ENCODE assay signal across 8 cellular contexts in genomic region chr2:10097352-10098148, GRCh38. TPM values are rescaled to one million over a fixed set of nuclear protein-coding genes. Genes with fewer than 3 reads are reported as not detected.
DNase-seq lines count a peak whose midpoint lies in the region; ATAC-seq, FAIRE-seq and TF ChIP-seq lines count a peak whose summit lies in the region.

No MANE protein-coding gene starts in this region.

- intact Hi-C loops in GM12878 (cut with micrococcal nuclease; ENCODE audit: unreplicated experiment) (loop anchor here (1.0 kb wide), 1 partner anchor 25 kb away; no protein-coding TSS in a partner anchor), spleen (cut with DNase I; ENCODE audit: low total_unique reads) (no loop called here)

- H4K20me1 ChIP-seq in GM12878 (ENCODE audit: control insufficient read depth, insufficient read depth) = no peaks in the 10 kb centered on the region

- H3K36me3 ChIP-seq in GM12878 (ENCODE audit: control insufficient read depth in 2 of 2, insufficient read depth in 2 of 2, low read length in 1 of 2) = no peaks in the 10 kb centered on the region
- H3K36me3 ChIP-seq in spleen = no peaks in the 10 kb centered on the region

- no TSS peak for BruUV-seq in GM12878 (replicated peaks; lab: Mats Ljungman, UMichigan)

- RAD21 ChIA-PET in GM12878 (lab: Charles Lee; ENCODE audit: unreplicated experiment) = interaction anchor here (0.8 to 4.1 kb wide), 13 partner anchors 12 to 338 kb away, joined by 4 to 115 read pairs (median 6); partner anchors contain the start of gene CYS1

- H3K4me1 ChIP-seq in GM12878 (ENCODE audit: control insufficient read depth, insufficient read depth, low read length) = peaks cover 2% of the 10 kb centered on the region; the same call in 1 of the 2 replicates
- H3K4me1 ChIP-seq in spleen = peaks cover 0 to 8% (median 2%) of the 10 kb centered on the region in 6 donors

- SMC1A ChIA-PET in GM12878 (lab: Charles Lee; ENCODE audit: uncharacterized antibody, unreplicated experiment) = interaction anchor here (0.8 to 12.5 kb wide), 12 partner anchors 12 to 113 kb away, joined by 3 to 236 read pairs (median 4); no protein-coding TSS in a partner anchor

- ATAC-seq in GM21423 (IDR thresholded peaks at IDR 0.05; ENCODE audit: unreplicated experiment) = peak; percentile 69
- peak; percentile 96 for ATAC-seq in GM12878
- ATAC-seq in GM21576 (IDR thresholded peaks at IDR 0.05; ENCODE audit: unreplicated experiment) = no peak

- peak; percentile 80 for TF ChIP-seq RAD21 in GM12878 (IDR thresholded peaks at IDR 0.05; ENCODE audit: insufficient read depth, low read depth, low read length)

- no peaks in the 10 kb centered on the region for H3K27me3 ChIP-seq in GM12878 (replicated peaks in 1 of 2; ENCODE audit: control insufficient read depth in 2 of 2, insufficient read depth in 2 of 2, low read length in 1 of 2)
- H3K27me3 ChIP-seq in spleen (replicated peaks in 1 of 7) = peaks cover 0 to 43% (median 5%) of the 10 kb centered on the region in 7 donors

- H3K9me3 ChIP-seq in GM12878 (replicated peaks; ENCODE audit: control insufficient read depth, insufficient read depth, low read length) (no peaks in the 10 kb centered on the region; the same call in 2 of the 3 replicates), spleen (no peaks in the 10 kb centered on the region)

- H3K4me2 ChIP-seq in GM12878 (ENCODE audit: control insufficient read depth, insufficient read depth) = no peak overlapping the region

- no peaks in the 10 kb centered on the region for H3K79me2 ChIP-seq in GM12878 (ENCODE audit: control insufficient read depth, insufficient read depth, low read length)

- CTCF ChIA-PET in GM12878 (lab: Yijun Ruan, JAX) = interaction anchor here (0.6 to 31.8 kb wide), 25 partner anchors 8 to 558 kb away, joined by 3 to 983 read pairs (median 6); partner anchors contain the start of gene CYS1

- no peak for TF ChIP-seq EP300 in GM12878 (IDR thresholded peaks at IDR 0.05; ENCODE audit: borderline replicate concordance in 1 of 2, control insufficient read depth in 1 of 2, low read depth in 2 of 2, low read length in 2 of 2)

- 30% methylated on average over 16 of the region's 16 CpGs for WGBS in GM12878 (ENCODE audit: insufficient coverage, insufficient replicate concordance, low lambda C conversion rate, missing lambda C conversion rate)
- 32 to 38% (median 37%) methylated on average over 16 of the region's 16 CpGs for WGBS in spleen, 5 donors

- peak; percentile 27 for DNase-seq in DMS153 (lab: John Stamatoyannopoulos, UW)
- DNase-seq in Kasumi-1 (lab: John Stamatoyannopoulos, UW) = peak; percentile 57 to 64
- DNase-seq in RPMI7951 (ENCODE audit: low read depth) = peak; percentile 62
- DNase-seq in GM12878 (ENCODE audit: low read depth, low spot score) = no peak
- DNase-seq in iPS DF 4.7 (ENCODE audit: extremely low read depth, low spot score) = peak; percentile 58
- DNase-seq in spleen = peak; percentile 87

- POLR2A ChIA-PET in GM12878 (lab: Charles Lee) = interaction anchor here (0.6 to 3.2 kb wide), 6 partner anchors 15 to 774 kb away, joined by 3 to 17 read pairs (median 4); partner anchors contain the start of gene CYS1

- H2AFZ ChIP-seq in GM12878 (ENCODE audit: control insufficient read depth, low read depth, low read length) = no peak overlapping the region

- TF ChIP-seq POLR2A in GM12878 (IDR thresholded peaks at IDR 0.05; ENCODE audit: low read depth, low read length) (no peak), spleen (IDR thresholded peaks at IDR 0.05) (peak in 1 of 3 donors; percentile 2)

- H3K9ac ChIP-seq in GM12878 (ENCODE audit: control insufficient read depth, insufficient read depth, low read length) = no peak overlapping the region

- in situ Hi-C loops in GM12878 (cut with MboI) = no loop called here

- H3K27ac ChIP-seq in GM12878 (ENCODE audit: control insufficient read depth, insufficient read depth) (no peak overlapping the region), spleen (no peak overlapping the region)

- FAIRE-seq in GM12878 (lab: Jason Lieb, UNC) = peak; percentile 77

- H3K4me3 ChIP-seq in GM12878 = no peak overlapping the region
- no peak overlapping the region for H3K4me3 ChIP-seq in spleen

- TF ChIP-seq CTCF in GM12878 (IDR thresholded peaks at IDR 0.05 in 2 of 3, conservative IDR thresholded peaks at IDR 0.05 in 1 of 3; ENCODE audit: control insufficient read depth in 2 of 3, extremely low read depth in 1 of 3, insufficient read depth in 1 of 3, low read depth in 3 of 3, low read length in 3 of 3) (peak; percentile 91 to 99 (median 92)), spleen (IDR thresholded peaks at IDR 0.05 in 8 of 11, conservative IDR thresholded peaks at IDR 0.05 in 3 of 11) (peak; percentile 56 to 89 (median 78))

RNA-seq across cellular contexts. Expression of gene CYS1, which starts 17.3 kb away (rescaled TPM):
- total RNA-seq in RPMI7951 (2014; rRNA removed; shearing (Covaris generic)) = 0.12 and 2.2 TPM in 2 replicates
- 2.1 and 2.7 TPM in 2 replicates for total RNA-seq in GM12878 (2013; cell fraction: nucleolus; rRNA removed)
- total RNA-seq in GM12878 (2014; rRNA removed) = 5.8 and 7.5 TPM in 2 replicates
- total RNA-seq in GM12878 (2014; rRNA removed; fragmentation: Illumina TruSeq; extraction: Trizol) = 2.8 and 3.0 TPM in 2 replicates
- total RNA-seq in GM12878 (2021) = 5.8 and 6.4 TPM in 2 replicates
- polyA plus RNA-seq in GM12878 (2011; ENCODE audit: low read depth) = 1.5 TPM
- 2.7 and 4.2 TPM in 2 replicates for polyA plus RNA-seq in GM12878 (2011; rRNA removed)
- 5.6 and 9.3 TPM in 2 replicates for polyA plus RNA-seq in GM12878 (2011; cell fraction: cytosol; rRNA removed)
- polyA plus RNA-seq in GM12878 (2011; cell fraction: nucleus; rRNA removed) = 4.6 and 5.1 TPM in 2 replicates
- polyA plus RNA-seq in GM12878 (2012) = 3.4 and 5.3 TPM in 2 replicates
- polyA plus RNA-seq in GM12878 (2014; fragmentation: Illumina TruSeq; extraction: Trizol) = 0.76 and 2.1 TPM in 2 replicates
- polyA plus RNA-seq in GM12878 (2014; fragmentation: Nextera tagmentation; extraction: Ambion mirVana) = under 1 TPM; 0.35 to 0.90 TPM
- polyA plus RNA-seq in GM12878 (2014; rRNA removed) = 4.8 and 5.1 TPM in 2 replicates
- polyA plus RNA-seq in GM12878 (2016; fragmentation: Nextera tagmentation; extraction: Ambion mirVana) = 1 to 10 TPM in 1 of 2 experiments, under 1 TPM in 1; 0.96 to 1.3 TPM
- polyA minus RNA-seq in GM12878 (2011; rRNA and poly(A)+ RNA removed) = 1.5 and 6.0 TPM in 2 replicates
- 2.1 and 3.9 TPM in 2 replicates for polyA minus RNA-seq in GM12878 (2011; cell fraction: cytosol; rRNA and poly(A)+ RNA removed)
- 1.5 and 2.4 TPM in 2 replicates for polyA minus RNA-seq in GM12878 (2011; cell fraction: nucleus; rRNA and poly(A)+ RNA removed)
- 1 to 10 TPM in 6 of 7 donors, under 1 TPM in 1; 0.97 to 2.9 (median 1.7) TPM for total RNA-seq in spleen
- polyA plus RNA-seq in spleen = under 1 TPM; 0.38 to 0.56 (median 0.43) TPM

RNA-seq across cellular contexts. Expression of gene RRM2, which starts 25.0 kb away (rescaled TPM):
- 134 and 144 TPM in 2 replicates for total RNA-seq in RPMI7951 (2014; rRNA removed; shearing (Covaris generic))
- total RNA-seq in GM12878 (2013; cell fraction: nucleolus; rRNA removed) = 77.7 and 79.7 TPM in 2 replicates
- 146 and 155 TPM in 2 replicates for total RNA-seq in GM12878 (2014; rRNA removed)
- total RNA-seq in GM12878 (2014; rRNA removed; fragmentation: Illumina TruSeq; extraction: Trizol) = 122 and 130 TPM in 2 replicates
- 231 and 270 TPM in 2 replicates for total RNA-seq in GM12878 (2021)
- polyA plus RNA-seq in GM12878 (2011; ENCODE audit: low read depth) = 84.7 TPM
- 107 and 115 TPM in 2 replicates for polyA plus RNA-seq in GM12878 (2011; rRNA removed)
- polyA plus RNA-seq in GM12878 (2011; cell fraction: cytosol; rRNA removed) = 65.3 and 137 TPM in 2 replicates
- polyA plus RNA-seq in GM12878 (2011; cell fraction: nucleus; rRNA removed) = 94.8 and 222 TPM in 2 replicates
- 116 and 143 TPM in 2 replicates for polyA plus RNA-seq in GM12878 (2012)
- polyA plus RNA-seq in GM12878 (2014; fragmentation: Illumina TruSeq; extraction: Trizol) = 163 and 186 TPM in 2 replicates
- polyA plus RNA-seq in GM12878 (2014; fragmentation: Nextera tagmentation; extraction: Ambion mirVana) = 10 to 100 TPM; 54.4 to 64.5 TPM
- 196 and 232 TPM in 2 replicates for polyA plus RNA-seq in GM12878 (2014; rRNA removed)
- polyA plus RNA-seq in GM12878 (2016; fragmentation: Nextera tagmentation; extraction: Ambion mirVana) = 100 to 1,000 TPM; 768 to 771 TPM
- 92.5 and 95.8 TPM in 2 replicates for polyA minus RNA-seq in GM12878 (2011; rRNA and poly(A)+ RNA removed)
- polyA minus RNA-seq in GM12878 (2011; cell fraction: cytosol; rRNA and poly(A)+ RNA removed) = 91.1 and 93.3 TPM in 2 replicates
- 97.6 and 221 TPM in 2 replicates for polyA minus RNA-seq in GM12878 (2011; cell fraction: nucleus; rRNA and poly(A)+ RNA removed)
- total RNA-seq in spleen = 10 to 100 TPM in 5 of 7 donors, 1 to 10 TPM in 2; 6.3 to 39.2 (median 14.3) TPM
- 10 to 100 TPM in 2 of 3 donors, 1 to 10 TPM in 1; 2.3 to 15.6 (median 12.4) TPM for polyA plus RNA-seq in spleen

RNA-seq across cellular contexts. Expression of gene KLF11, which starts 54.2 kb away (rescaled TPM):
- 2.4 and 3.0 TPM in 2 replicates for total RNA-seq in RPMI7951 (2014; rRNA removed; shearing (Covaris generic))
- total RNA-seq in GM12878 (2013; cell fraction: nucleolus; rRNA removed) = 0.83 and 0.94 TPM in 2 replicates
- total RNA-seq in GM12878 (2014; rRNA removed) = 0.23 and 0.27 TPM in 2 replicates
- 0.13 and 0.18 TPM in 2 replicates for total RNA-seq in GM12878 (2014; rRNA removed; fragmentation: Illumina TruSeq; extraction: Trizol)
- total RNA-seq in GM12878 (2021) = 0.18 and 0.19 TPM in 2 replicates
- polyA plus RNA-seq in GM12878 (2011; ENCODE audit: low read depth) = 0.67 TPM
- 0.53 and 0.54 TPM in 2 replicates for polyA plus RNA-seq in GM12878 (2011; rRNA removed)
- polyA plus RNA-seq in GM12878 (2011; cell fraction: cytosol; rRNA removed) = 0.40 and 0.74 TPM in 2 replicates
- polyA plus RNA-seq in GM12878 (2011; cell fraction: nucleus; rRNA removed) = 0.18 and 0.27 TPM in 2 replicates
- 0.76 and 1.3 TPM in 2 replicates for polyA plus RNA-seq in GM12878 (2012)
- 0.21 and 0.22 TPM in 2 replicates for polyA plus RNA-seq in GM12878 (2014; fragmentation: Illumina TruSeq; extraction: Trizol)
- under 1 TPM; 0.03 to 0.11 TPM for polyA plus RNA-seq in GM12878 (2014; fragmentation: Nextera tagmentation; extraction: Ambion mirVana)
- polyA plus RNA-seq in GM12878 (2014; rRNA removed) = 0.13 and 0.14 TPM in 2 replicates
- polyA plus RNA-seq in GM12878 (2016; fragmentation: Nextera tagmentation; extraction: Ambion mirVana) = under 1 TPM in 1 of 2 experiments, not detected in 1; 0.04 TPM
- polyA minus RNA-seq in GM12878 (2011; rRNA and poly(A)+ RNA removed) = 0.46 and 1.4 TPM in 2 replicates
- 0.53 and 0.83 TPM in 2 replicates for polyA minus RNA-seq in GM12878 (2011; cell fraction: cytosol; rRNA and poly(A)+ RNA removed)
- polyA minus RNA-seq in GM12878 (2011; cell fraction: nucleus; rRNA and poly(A)+ RNA removed) = 0.12 and 0.48 TPM in 2 replicates
- total RNA-seq in spleen = 10 to 100 TPM; 18.3 to 46.1 (median 33.5) TPM
- polyA plus RNA-seq in spleen = 10 to 100 TPM in 1 of 3 donors, 1 to 10 TPM in 2; 5.4 to 13.3 (median 8.0) TPM
